In the genomic region with DNA sequence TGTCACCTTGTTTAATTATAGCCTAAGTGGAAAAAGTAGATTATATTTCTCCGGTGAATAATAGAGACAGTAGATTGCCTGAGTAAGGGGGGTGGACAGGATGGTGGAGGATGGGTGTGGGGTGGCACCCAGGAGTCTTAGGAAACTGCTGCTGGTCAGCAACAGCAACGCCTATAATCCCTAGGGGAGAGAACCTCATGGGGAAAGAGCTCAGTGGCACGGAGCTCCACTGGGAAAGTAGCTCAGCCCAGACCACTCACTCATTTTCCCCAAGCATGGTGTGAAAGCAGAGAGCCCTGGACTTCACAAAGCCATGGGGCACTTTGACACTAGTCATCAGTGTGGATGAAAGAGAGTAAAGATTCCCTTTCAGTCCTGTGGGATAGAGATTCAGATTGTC, we compare ENCODE assay signal across 16 cellular contexts. TPM values are rescaled to one million over a fixed set of nuclear protein-coding genes. Genes with fewer than 3 reads are reported as not detected.
DNase-seq lines count a peak whose midpoint lies in the region; ATAC-seq and TF ChIP-seq lines count a peak whose summit lies in the region.
"Had no signal": no experiment of that assay in that cellular context is flagged by ENCODE, and none has a peak within 500 bp of the region (broad histone marks: within the 10 kb centered on the region; RNA-seq: fewer than 3 reads in every experiment).

No MANE protein-coding gene starts in this region.

- H3K9me3 ChIP-seq in GM23248 (ENCODE audit: low read depth) (no peaks in the 10 kb centered on the region), osteoblast (ENCODE audit: low read depth, low read length) (no peaks in the 10 kb centered on the region)

- peak overlapping the region; percentile 12 for H3K27ac Mint-ChIP-seq in Calu3 (ENCODE audit: unreplicated experiment)
- peak overlapping the region; percentile 23 for H3K27ac Mint-ChIP-seq in chondrocyte (ENCODE audit: unreplicated experiment)

- H3K9me2 ChIP-seq in GM23248 (ENCODE audit: insufficient read depth): no peaks in the 10 kb centered on the region

- peaks cover 87% of the 10 kb centered on the region for H3F3A ChIP-seq in GM23248 (ENCODE audit: insufficient read depth)

- H2AFZ ChIP-seq in GM23248 (no peak overlapping the region), osteoblast (ENCODE audit: low read length) (no peak overlapping the region)

- no peak overlapping the region for H3K9ac ChIP-seq in GM23248

- CTCF ChIA-PET in Calu3 (lab: Charles Lee): interaction anchor here (1.0 kb wide), 1 partner anchor 13 kb away, joined by 4 read pairs; no protein-coding TSS in a partner anchor

- H3K4me3 Mint-ChIP-seq in Calu3 (ENCODE audit: low read depth, unreplicated experiment) (no peak overlapping the region), chondrocyte (ENCODE audit: unreplicated experiment) (no peak overlapping the region)
- H3K4me3 Mint-ChIP-seq: CD4-positive, CD25-positive, alpha-beta regulatory T cell had no signal

- no peaks in the 10 kb centered on the region for H4K20me1 ChIP-seq in GM23248 (ENCODE audit: insufficient read depth)
- H4K20me1 ChIP-seq in osteoblast (ENCODE audit: insufficient read depth, low read length): no peaks in the 10 kb centered on the region

- 0 out of 2 replicates have a peak overlapping the region, but pooled peaks have one; percentile 3 for H3K27ac ChIP-seq in GM23248
- peak overlapping the region; percentile 5 for H3K27ac ChIP-seq in osteoblast (ENCODE audit: low read depth, low read length)

- in situ Hi-C loops in GM23248 (cut with MboI): no loop called here

- H3K4me1 ChIP-seq in GM23248 (ENCODE audit: insufficient read depth): peaks cover 6% of the 10 kb centered on the region; the same call in 1 of the 2 replicates
- no peaks in the 10 kb centered on the region for H3K4me1 ChIP-seq in osteoblast (ENCODE audit: insufficient read depth, low read length)

- H3K36me3 Mint-ChIP-seq in Calu3 (ENCODE audit: insufficient read depth, unreplicated experiment) (peaks cover 8% of the 10 kb centered on the region), chondrocyte (ENCODE audit: low read depth) (peaks cover 14% of the 10 kb centered on the region)

- no peaks in the 10 kb centered on the region for H3K27me3 ChIP-seq in GM23248 (replicated peaks; ENCODE audit: insufficient read depth)
- no peaks in the 10 kb centered on the region for H3K27me3 ChIP-seq in osteoblast (ENCODE audit: insufficient read depth, low read length)

- BruUV-seq in Calu3 (replicated peaks; lab: Mats Ljungman, UMichigan): no TSS peak

- ATAC-seq in GM21619 (IDR thresholded peaks at IDR 0.05; ENCODE audit: unreplicated experiment): no peak

- H3K79me2 ChIP-seq in GM23248 (ENCODE audit: insufficient read depth): no peaks in the 10 kb centered on the region
- H3K79me2 ChIP-seq in osteoblast (ENCODE audit: insufficient read depth, low read length): no peaks in the 10 kb centered on the region

- H3K4me3 ChIP-seq in GM23248 (no peak overlapping the region), osteoblast (ENCODE audit: insufficient read depth, low read length) (no peak overlapping the region)

- H3K36me3 ChIP-seq in GM23248 (ENCODE audit: low read depth) (peaks cover 26% of the 10 kb centered on the region), osteoblast (ENCODE audit: insufficient read depth, low read length) (peaks cover 25% of the 10 kb centered on the region)

- no peak for DNase-seq in Calu3
- DNase-seq in GM23248: no peak
- DNase-seq in chondrocyte (ENCODE audit: low spot score): no peak
- peak; percentile 29 for DNase-seq in osteoblast (ENCODE audit: insufficient read length, low spot score, missing footprints)
- DNase-seq in C1 segment of cervical spinal cord (lab: John Stamatoyannopoulos, UW): no peak
- no peak for DNase-seq in SHP77 treated with DMSO at 0.1 percent for 48 hours (lab: John Stamatoyannopoulos, UW)
- DNase-seq: CD4-positive, CD25-positive, alpha-beta regulatory T cell; KG1; NCI-H1092 treated with DMSO at 0.1 percent for 48 hours; NCI-H1930; NCI-H2227 treated with DMSO at 0.1 percent for 48 hours; NCI-H524 treated with DMSO at 0.1 percent for 48 hours; OCI-M1; SIG-M5; T-helper 2 cell had no signal

- H3K4me2 ChIP-seq in GM23248 (ENCODE audit: unreplicated experiment): no peak overlapping the region
- no peak overlapping the region for H3K4me2 ChIP-seq in osteoblast (ENCODE audit: insufficient read depth, low read length)

- H3K27me3 Mint-ChIP-seq in Calu3 (ENCODE audit: unreplicated experiment) (no peaks in the 10 kb centered on the region), chondrocyte (ENCODE audit: low read depth) (no peaks in the 10 kb centered on the region)
- H3K27me3 Mint-ChIP-seq: CD4-positive, CD25-positive, alpha-beta regulatory T cell had no signal

- TF ChIP-seq CTCF in Calu3 (IDR thresholded peaks at IDR 0.05; ENCODE audit: unreplicated experiment) (no peak), chondrocyte (IDR thresholded peaks at IDR 0.05) (no peak), osteoblast (IDR thresholded peaks at IDR 0.05; ENCODE audit: extremely low read depth, low read depth, low read length) (no peak)

- intact Hi-C loops in Calu3 (cut with micrococcal nuclease; ENCODE audit: unreplicated experiment): no loop called here

- H3K9me3 Mint-ChIP-seq in Calu3 (ENCODE audit: low read depth, unreplicated experiment) (no peaks in the 10 kb centered on the region), chondrocyte (ENCODE audit: low read depth) (no peaks in the 10 kb centered on the region)
- H3K9me3 Mint-ChIP-seq: CD4-positive, CD25-positive, alpha-beta regulatory T cell had no signal

- 69 to 76% methylated on average over 3 of the region's 3 CpGs for WGBS in GM23248 (ENCODE audit: low coverage in 1 of 2, low lambda C conversion rate in 2 of 2, missing lambda C conversion rate in 2 of 2), 2 experiments

- H3K4me1 Mint-ChIP-seq in Calu3 (ENCODE audit: low read depth, unreplicated experiment): no peaks in the 10 kb centered on the region
- peaks cover 6% of the 10 kb centered on the region for H3K4me1 Mint-ChIP-seq in chondrocyte (ENCODE audit: low read depth)

RNA-seq across cellular contexts. Expression of a gene that starts 31.1 kb away (rescaled TPM):
- total RNA-seq in Calu3 (2022): 26.1 and 36.4 TPM in 2 replicates
- 8.9 and 21.9 TPM in 2 replicates for total RNA-seq in GM23248 (2014; rRNA removed; shearing (Covaris generic))
- 38.9 and 41.4 TPM in 2 replicates for polyA plus RNA-seq in GM23248 (2016; fragmentation: Nextera tagmentation; extraction: Ambion mirVana)
- 29.3 to 43.5 TPM (median 32.1 TPM) in 3 replicates for total RNA-seq in chondrocyte
- 25.3 and 28.0 TPM in 2 replicates for total RNA-seq in osteoblast
